29 cellular contexts compared by ENCODE assay signal in the genomic region with DNA sequence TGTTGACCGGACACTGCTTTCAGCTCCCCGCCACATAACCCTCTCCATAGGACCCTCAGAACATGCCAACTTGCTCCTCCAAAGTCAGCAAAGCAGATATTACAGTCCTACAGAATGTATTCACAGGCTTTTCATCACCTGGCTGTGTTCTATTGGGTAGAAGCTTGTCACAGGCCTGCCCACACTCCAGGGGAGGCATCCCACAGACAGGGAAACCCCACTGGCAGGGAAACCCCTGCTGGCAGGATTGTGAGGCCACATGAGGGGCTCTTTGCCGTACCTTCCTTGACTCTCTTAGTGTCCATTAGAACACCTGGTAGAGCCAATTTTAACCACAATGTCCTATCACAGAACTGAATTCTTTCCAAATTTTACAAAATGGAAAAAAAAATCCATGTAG.
"Had no signal": no experiment of that assay in that cellular context is flagged by ENCODE, and none has a peak within 500 bp of the region (broad histone marks: within the 10 kb centered on the region; RNA-seq: fewer than 3 reads in every experiment).

No MANE protein-coding gene starts in this region.

- H3K4me2 ChIP-seq: neural progenitor cell had no signal

- H3K27me3 ChIP-seq: esophagus muscularis mucosa, foreskin keratinocyte, gastroesophageal sphincter, heart left ventricle, left lung, neural progenitor cell, ovary, sigmoid colon, testis had no signal

- H3K9me3 Mint-ChIP-seq: natural killer cell treated with Interleukin-12 subunit alpha and Interleukin-12 subunit beta and Interleukin-15 and Interleukin-18, amount 100 ng/mL, for 72 hours; type B pancreatic cell had no signal

- H3K27ac ChIP-seq: dorsolateral prefrontal cortex, esophagus muscularis mucosa, foreskin keratinocyte, gastroesophageal sphincter, heart left ventricle, left lung, neural progenitor cell, ovary, psoas muscle, sigmoid colon, testis, tibial artery had no signal

- H3K27ac Mint-ChIP-seq: mesothelial cell of epicardium; natural killer cell treated with Interleukin-12 subunit alpha and Interleukin-12 subunit beta and Interleukin-15 and Interleukin-18, amount 100 ng/mL, for 72 hours; neural progenitor cell; stimulated activated memory B cell treated with anti-CD40 and anti-IgM and Interleukin-4, amounts not matched to agents 10 μg/mL and 1 μg/mL and 100 μg/mL, for 72 hours; type B pancreatic cell had no signal

- H3K4me3 ChIP-seq: dorsolateral prefrontal cortex, esophagus muscularis mucosa, gastroesophageal sphincter, heart left ventricle, left lung, mucosa of descending colon, neural progenitor cell, ovary, psoas muscle, sigmoid colon, testis, tibial artery had no signal

- H3K4me1 Mint-ChIP-seq: mesothelial cell of epicardium; naive B cell; stimulated activated memory B cell treated with anti-CD40 and anti-IgM and Interleukin-4, amounts not matched to agents 10 μg/mL and 1 μg/mL and 100 μg/mL, for 72 hours had no signal

- H3K4me1 ChIP-seq: esophagus muscularis mucosa, foreskin keratinocyte, gastroesophageal sphincter, heart left ventricle, left lung, psoas muscle, sigmoid colon, testis, tibial artery had no signal

- H3K4me3 Mint-ChIP-seq: mesothelial cell of epicardium; naive B cell; natural killer cell treated with Interleukin-12 subunit alpha and Interleukin-12 subunit beta and Interleukin-15 and Interleukin-18, amount 100 ng/mL, for 72 hours; neural progenitor cell; stimulated activated memory B cell treated with anti-CD40 and anti-IgM and Interleukin-4, amounts not matched to agents 10 μg/mL and 1 μg/mL and 100 μg/mL, for 72 hours; type B pancreatic cell had no signal

- DNase-seq: dorsolateral prefrontal cortex; effector CD8-positive, alpha-beta T cell; foreskin keratinocyte; heart left ventricle; hippocampal formation; left cardiac atrium; left lung; mesenchymal stem cell; mucosa of descending colon; naive B cell; nucleus accumbens; ovary; posterior cingulate gyrus; psoas muscle; right cardiac atrium; sigmoid colon; stimulated activated CD4-positive, alpha-beta T cell treated with anti-CD3 and anti-CD28 coated beads, Interleukin-2, amount 100 ng/mL, for 24 hours; stimulated activated CD4-positive, alpha-beta T cell treated with anti-CD3 and anti-CD28 coated beads, Interleukin-4, amount 100 ng/mL, for 4 hours; stimulated activated naive CD8-positive, alpha-beta T cell treated with anti-CD3 and anti-CD28 coated beads, Interleukin-15, Interleukin-2, amounts not matched to agents 100 U/mL and 50 U/mL, for 24 hours; substantia nigra; testis; tibial artery had no signal

- H3K36me3 ChIP-seq: esophagus muscularis mucosa, gastroesophageal sphincter, heart left ventricle, left lung, neural progenitor cell, ovary, sigmoid colon, tibial artery had no signal

- H3K9me3 ChIP-seq: left lung, mucosa of descending colon, ovary, psoas muscle, testis, tibial artery had no signal

- ATAC-seq: foreskin keratinocyte; gastroesophageal sphincter; heart left ventricle; left cardiac atrium; left lung; mucosa of descending colon; natural killer cell treated with Interleukin-12 subunit alpha and Interleukin-12 subunit beta and Interleukin-15 and Interleukin-18, amount 100 ng/mL, for 72 hours; psoas muscle; right cardiac atrium; stimulated activated memory B cell treated with anti-CD40 and anti-IgM and Interleukin-4, amounts not matched to agents 10 μg/mL and 1 μg/mL and 100 μg/mL, for 72 hours; stimulated activated naive CD8-positive, alpha-beta T cell treated with anti-CD3 and anti-CD28 coated beads, Interleukin-15, Interleukin-2, amounts not matched to agents 100 U/mL and 50 U/mL, for 24 hours had no signal

- H3K36me3 Mint-ChIP-seq: mesothelial cell of epicardium; naive B cell; natural killer cell treated with Interleukin-12 subunit alpha and Interleukin-12 subunit beta and Interleukin-15 and Interleukin-18, amount 100 ng/mL, for 72 hours; neural progenitor cell; stimulated activated memory B cell treated with anti-CD40 and anti-IgM and Interleukin-4, amounts not matched to agents 10 μg/mL and 1 μg/mL and 100 μg/mL, for 72 hours; type B pancreatic cell had no signal

- H3K27me3 Mint-ChIP-seq: naive B cell; stimulated activated memory B cell treated with anti-CD40 and anti-IgM and Interleukin-4, amounts not matched to agents 10 μg/mL and 1 μg/mL and 100 μg/mL, for 72 hours had no signal
